In genomic region chr12:96514328-96514727, GRCh38 we compare ENCODE assay signal across 10 cellular contexts. TPM values are rescaled to one million over a fixed set of nuclear protein-coding genes. Genes with fewer than 3 reads are reported as not detected.
DNase-seq lines count a peak whose midpoint lies in the region; ATAC-seq and FAIRE-seq lines count a peak whose summit lies in the region.
"Had no signal": no experiment of that assay in that cellular context is flagged by ENCODE, and none has a peak within 500 bp of the region (broad histone marks: within the 10 kb centered on the region; RNA-seq: fewer than 3 reads in every experiment).

No MANE protein-coding gene starts in this region.

- H3K27me3 ChIP-seq in HUES64 (ENCODE audit: insufficient read depth, low read length): no peaks in the 10 kb centered on the region

- peaks cover 0 to 20% (median 4%) of the 10 kb centered on the region in 3 donors for H3K4me1 Mint-ChIP-seq in naive B cell

- no peaks in the 10 kb centered on the region; the same call in 1 of the 2 replicates for H3K4me1 ChIP-seq in HUES64 (ENCODE audit: insufficient read depth, low read length)

- H3K27ac ChIP-seq in HUES64 (ENCODE audit: low read depth, low read length): no peak overlapping the region

- no peak overlapping the region for H3K4me3 Mint-ChIP-seq in naive B cell

- H3K9me3 ChIP-seq in HUES64 (ENCODE audit: insufficient read depth, low read depth, low read length): no peaks in the 10 kb centered on the region

- ATAC-seq in GM18870 (IDR thresholded peaks at IDR 0.05; ENCODE audit: unreplicated experiment): peak; percentile 89
- ATAC-seq in HG02571 (IDR thresholded peaks at IDR 0.05; ENCODE audit: unreplicated experiment): peak; percentile 65
- ATAC-seq in naive B cell (ENCODE audit: low read depth in 2 of 2): peak; percentile 89 to 94

- 0 out of 2 replicates have a peak overlapping the region, but pooled peaks have one; percentile 9 for H3K9ac ChIP-seq in HUES64 (ENCODE audit: low read depth, low read length)

- peak overlapping the region in 1 of 6 donors; percentile 72 for H3K27ac Mint-ChIP-seq in naive B cell
- H3K27ac Mint-ChIP-seq: activated T-helper 2 cell treated with anti-CD3 and anti-CD28 coated beads, Interferon-gamma antibody, Interleukin-2, Interleukin-4, amounts not matched to agents 10 μg/mL and 5 μg/mL and 100 μg/mL, durations not matched to agents 14 hours and 24 hours and 36 hours had no signal

- DNase-seq in naive B cell (peak; percentile 11), NCI-H524 treated with DMSO at 0.1 percent for 48 hours (lab: John Stamatoyannopoulos, UW) (no peak), RCC 7860 (ENCODE audit: low spot score) (no peak), DMS 273 treated with DMSO at 0.1 percent for 48 hours (lab: John Stamatoyannopoulos, UW) (no peak), LoVo (ENCODE audit: low spot score) (no peak)
- DNase-seq: stimulated activated naive CD4-positive, alpha-beta T cell treated with Interleukin-2 at 50 U/mL for 16 hours had no signal

- no peaks in the 10 kb centered on the region for H3K9me3 Mint-ChIP-seq in naive B cell
- H3K9me3 Mint-ChIP-seq: activated T-helper 2 cell treated with anti-CD3 and anti-CD28 coated beads, Interferon-gamma antibody, Interleukin-2, Interleukin-4, amounts not matched to agents 10 μg/mL and 5 μg/mL and 100 μg/mL, durations not matched to agents 14 hours and 24 hours and 36 hours had no signal

- H3K4me3 ChIP-seq in HUES64 (ENCODE audit: low read length): no peak overlapping the region

- no peaks in the 10 kb centered on the region for H3K36me3 Mint-ChIP-seq in naive B cell

- no peak for FAIRE-seq in RCC 7860 (lab: Jason Lieb, UNC)

- no peaks in the 10 kb centered on the region for H3K36me3 ChIP-seq in HUES64 (ENCODE audit: insufficient read depth, low read length)

- no peaks in the 10 kb centered on the region for H3K27me3 Mint-ChIP-seq in naive B cell

- 92% methylated on average over 3 of the region's 3 CpGs for WGBS in HUES64

RNA-seq across cellular contexts. Expression of gene CFAP54, which starts 25.0 kb away (rescaled TPM):
- polyA plus RNA-seq in HUES64 (2013, experiment 1 of 2): 0.20 TPM
- polyA plus RNA-seq in HUES64 (2013, experiment 2 of 2): 0.13 TPM
- polyA plus RNA-seq in naive B cell (ENCODE audit: low read depth in 6 of 6): not detected
